In genomic region chr7:84578825-84579224, GRCh38 we compare ENCODE assay signal across 1 cellular context.
TF ChIP-seq lines count a peak whose summit lies in the region.

No MANE protein-coding gene starts in this region.

TF ChIP-seq in A549, 52 proteins besides CTCF, POLR2A, EP300 and RAD21:
- TF ChIP-seq, protein P1, sequence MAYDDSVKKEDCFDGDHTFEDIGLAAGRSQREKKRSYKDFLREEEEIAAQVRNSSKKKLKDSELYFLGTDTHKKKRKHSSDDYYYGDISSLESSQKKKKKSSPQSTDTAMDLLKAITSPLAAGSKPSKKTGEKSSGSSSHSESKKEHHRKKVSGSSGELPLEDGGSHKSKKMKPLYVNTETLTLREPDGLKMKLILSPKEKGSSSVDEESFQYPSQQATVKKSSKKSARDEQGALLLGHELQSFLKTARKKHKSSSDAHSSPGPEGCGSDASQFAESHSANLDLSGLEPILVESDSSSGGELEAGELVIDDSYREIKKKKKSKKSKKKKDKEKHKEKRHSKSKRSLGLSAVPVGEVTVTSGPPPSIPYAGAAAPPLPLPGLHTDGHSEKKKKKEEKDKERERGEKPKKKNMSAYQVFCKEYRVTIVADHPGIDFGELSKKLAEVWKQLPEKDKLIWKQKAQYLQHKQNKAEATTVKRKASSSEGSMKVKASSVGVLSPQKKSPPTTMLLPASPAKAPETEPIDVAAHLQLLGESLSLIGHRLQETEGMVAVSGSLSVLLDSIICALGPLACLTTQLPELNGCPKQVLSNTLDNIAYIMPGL (CRISPR knock-in tag; IDR thresholded peaks at IDR 0.05; ENCODE audit: borderline replicate concordance), result no peak
- TF ChIP-seq USF2 (IDR thresholded peaks at IDR 0.05) (no peak), MAFK (IDR thresholded peaks at IDR 0.05; ENCODE audit: partially characterized antibody) (peak; percentile 62)
